18 cellular contexts compared by ENCODE assay signal in the genomic region with DNA sequence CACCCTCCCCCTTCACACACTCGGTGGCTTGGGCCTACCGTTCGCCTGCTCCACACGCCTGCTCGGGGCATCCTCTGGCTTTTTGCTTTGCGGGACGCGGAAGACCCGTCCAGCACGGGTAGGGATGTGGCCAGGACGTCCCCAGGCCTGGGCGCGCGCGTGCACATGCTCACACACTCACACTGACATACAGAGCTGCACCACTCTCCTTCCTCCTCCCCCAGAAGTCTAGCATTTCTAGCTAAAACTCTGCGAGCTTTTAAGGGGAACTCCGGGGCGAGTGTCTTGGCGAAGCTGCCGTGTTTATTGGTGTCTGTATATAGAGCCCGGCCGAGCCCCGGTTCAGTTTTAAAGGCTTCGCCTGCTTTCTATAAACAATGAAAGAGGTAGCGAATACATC. TPM values are rescaled to one million over a fixed set of nuclear protein-coding genes. Genes with fewer than 3 reads are reported as not detected.
DNase-seq lines count a peak whose midpoint lies in the region; ATAC-seq and TF ChIP-seq lines count a peak whose summit lies in the region.
"Had no signal": no experiment of that assay in that cellular context is flagged by ENCODE, and none has a peak within 500 bp of the region (broad histone marks: within the 10 kb centered on the region; RNA-seq: fewer than 3 reads in every experiment).

No MANE protein-coding gene starts in this region.

- no peak for ATAC-seq in activated CD4-positive, alpha-beta T cell treated with anti-CD3 and anti-CD28 coated beads for 36 hours
- ATAC-seq in lower lobe of right lung (peak; percentile 22 to 43), upper lobe of right lung (peak; percentile 10), HG03565 (IDR thresholded peaks at IDR 0.05; ENCODE audit: unreplicated experiment) (no peak)
- ATAC-seq in stimulated activated naive B cell treated with anti-CD40 and anti-IgM and Interleukin-4, amounts not matched to agents 10 μg/mL and 1 μg/mL and 100 μg/mL, for 72 hours (replicated peaks), result no peak
- ATAC-seq: activated T-helper 17 cell treated with anti-CD3 and anti-CD28 coated beads, Interleukin-2, amount 50 U/mL, for 72 hours; right lobe of liver; stimulated activated naive CD8-positive, alpha-beta T cell treated with anti-CD3 and anti-CD28 coated beads, Interleukin-15, Interleukin-2, amounts not matched to agents 100 U/mL and 50 U/mL, for 24 hours; T-helper 17 cell had no signal

- H3K4me3 Mint-ChIP-seq in activated CD4-positive, alpha-beta T cell treated with anti-CD3 and anti-CD28 coated beads for 36 hours, result no peak overlapping the region
- H3K4me3 Mint-ChIP-seq in stimulated activated naive B cell treated with anti-CD40 and anti-IgM and Interleukin-4, amounts not matched to agents 10 μg/mL and 1 μg/mL and 100 μg/mL, for 72 hours, result no peak overlapping the region
- H3K4me3 Mint-ChIP-seq: activated T-helper 17 cell treated with anti-CD3 and anti-CD28 coated beads, Interleukin-2, amount 50 U/mL, for 72 hours; naive B cell; T-helper 17 cell had no signal

- POLR2A ChIA-PET in activated CD4-positive, alpha-beta T cell treated with anti-CD3 and anti-CD28 coated beads for 36 hours (lab: Charles Lee), result no interaction called here

- no peaks in the 10 kb centered on the region for H3K4me1 Mint-ChIP-seq in activated CD4-positive, alpha-beta T cell treated with anti-CD3 and anti-CD28 coated beads for 36 hours
- peaks cover 2 to 14% of the 10 kb centered on the region in 2 donors for H3K4me1 Mint-ChIP-seq in stimulated activated naive B cell treated with anti-CD40 and anti-IgM and Interleukin-4, amounts not matched to agents 10 μg/mL and 1 μg/mL and 100 μg/mL, for 72 hours
- H3K4me1 Mint-ChIP-seq: activated CD4-positive, alpha-beta T cell treated with anti-CD3 and anti-CD28 coated beads, Interleukin-2, amount 10 ng/mL, durations not matched to agents 7 days and 5 days had no signal

- CTCF ChIA-PET in activated CD4-positive, alpha-beta T cell treated with anti-CD3 and anti-CD28 coated beads for 36 hours (lab: Charles Lee), result no interaction called here

- H3K27ac ChIP-seq in lower lobe of right lung (peak overlapping the region; percentile 85), upper lobe of right lung (peak overlapping the region; percentile 79)
- H3K27ac ChIP-seq: 22Rv1, right lobe of liver had no signal

- peaks cover 5% of the 10 kb centered on the region for H3K36me3 ChIP-seq in lower lobe of right lung
- H3K36me3 ChIP-seq in upper lobe of right lung, result no peaks in the 10 kb centered on the region
- H3K36me3 ChIP-seq: right lobe of liver had no signal

- TF ChIP-seq CTCF in fibroblast of mammary gland (conservative IDR thresholded peaks at IDR 0.05; ENCODE audit: control insufficient read depth, insufficient read depth, low read depth, low read length), result no peak
- no peak for TF ChIP-seq CTCF in lower lobe of right lung (IDR thresholded peaks at IDR 0.05)
- no peak for TF ChIP-seq CTCF in upper lobe of right lung (IDR thresholded peaks at IDR 0.05)

- H3K27me3 ChIP-seq in lower lobe of right lung (ENCODE audit: low read depth) (peaks cover 99% of the 10 kb centered on the region), upper lobe of right lung (peaks cover 95% of the 10 kb centered on the region)

- H3K36me3 Mint-ChIP-seq in activated CD4-positive, alpha-beta T cell treated with anti-CD3 and anti-CD28 coated beads for 36 hours (ENCODE audit: low read depth), result no peaks in the 10 kb centered on the region
- peaks cover 0 to 3% of the 10 kb centered on the region in 2 donors for H3K36me3 Mint-ChIP-seq in stimulated activated naive B cell treated with anti-CD40 and anti-IgM and Interleukin-4, amounts not matched to agents 10 μg/mL and 1 μg/mL and 100 μg/mL, for 72 hours

- H3K4me1 ChIP-seq in lower lobe of right lung, result no peaks in the 10 kb centered on the region
- H3K4me1 ChIP-seq in upper lobe of right lung, result no peaks in the 10 kb centered on the region
- H3K4me1 ChIP-seq: right lobe of liver had no signal

- DNase-seq in activated CD4-positive, alpha-beta T cell treated with anti-CD3 and anti-CD28 coated beads for 36 hours, result peak; percentile 10
- DNase-seq in activated CD4-positive, alpha-beta T cell treated with anti-CD3 and anti-CD28 coated beads for 4 hours, result no peak
- DNase-seq in fibroblast of mammary gland (ENCODE audit: low read depth), result peak; percentile 81
- DNase-seq in lower lobe of right lung, result no peak
- no peak for DNase-seq in upper lobe of right lung
- no peak for DNase-seq in stimulated activated naive B cell treated with anti-CD40 and anti-IgM and Interleukin-4, amounts not matched to agents 10 μg/mL and 1 μg/mL and 100 μg/mL, for 72 hours
- no peak for DNase-seq in cerebellum (ENCODE audit: low spot score)
- DNase-seq: activated CD4-positive, alpha-beta T cell treated with anti-CD3 and anti-CD28 coated beads, Interleukin-2, amount 10 ng/mL, durations not matched to agents 7 days and 5 days; dermis blood vessel endothelial cell; naive B cell; NCI-H187; NCI-H510A treated with DMSO at 0.1 percent for 48 hours; right lobe of liver; stimulated activated naive CD8-positive, alpha-beta T cell treated with anti-CD3 and anti-CD28 coated beads, Interleukin-15, Interleukin-2, amounts not matched to agents 100 U/mL and 50 U/mL, for 24 hours; T-helper 17 cell had no signal

- H3K27me3 Mint-ChIP-seq in activated CD4-positive, alpha-beta T cell treated with anti-CD3 and anti-CD28 coated beads for 36 hours, result peaks cover 74% of the 10 kb centered on the region
- peaks cover 77 to 95% of the 10 kb centered on the region in 2 donors for H3K27me3 Mint-ChIP-seq in stimulated activated naive B cell treated with anti-CD40 and anti-IgM and Interleukin-4, amounts not matched to agents 10 μg/mL and 1 μg/mL and 100 μg/mL, for 72 hours

- H3K9me3 Mint-ChIP-seq in activated CD4-positive, alpha-beta T cell treated with anti-CD3 and anti-CD28 coated beads for 36 hours (ENCODE audit: low read depth), result no peaks in the 10 kb centered on the region
- H3K9me3 Mint-ChIP-seq in stimulated activated naive B cell treated with anti-CD40 and anti-IgM and Interleukin-4, amounts not matched to agents 10 μg/mL and 1 μg/mL and 100 μg/mL, for 72 hours, result no peaks in the 10 kb centered on the region
- H3K9me3 Mint-ChIP-seq: activated CD4-positive, alpha-beta T cell treated with anti-CD3 and anti-CD28 coated beads, Interleukin-2, amount 10 ng/mL, durations not matched to agents 7 days and 5 days had no signal

- H3K4me3 ChIP-seq in fibroblast of mammary gland (ENCODE audit: control insufficient read depth, low read depth, low read length) (no peak overlapping the region), lower lobe of right lung (peak overlapping the region; percentile 60), upper lobe of right lung (peak overlapping the region; percentile 55)
- H3K4me3 ChIP-seq: right lobe of liver had no signal

- H3K9me3 ChIP-seq in lower lobe of right lung (no peaks in the 10 kb centered on the region), upper lobe of right lung (no peaks in the 10 kb centered on the region)
- H3K9me3 ChIP-seq: right lobe of liver had no signal

- intact Hi-C loops in activated CD4-positive, alpha-beta T cell treated with anti-CD3 and anti-CD28 coated beads for 36 hours (cut with DNase I, micrococcal nuclease), result loop anchor here (2.0 to 10.0 kb wide), 4 partner anchors 264 to 294 kb away; a partner anchor contains a TSS
- intact Hi-C loops in lower lobe of right lung (cut with DNase I) (no loop called here), upper lobe of right lung (cut with DNase I) (no loop called here)

- H3K27ac Mint-ChIP-seq in activated CD4-positive, alpha-beta T cell treated with anti-CD3 and anti-CD28 coated beads for 36 hours, result no peak overlapping the region
- no peak overlapping the region for H3K27ac Mint-ChIP-seq in stimulated activated naive B cell treated with anti-CD40 and anti-IgM and Interleukin-4, amounts not matched to agents 10 μg/mL and 1 μg/mL and 100 μg/mL, for 72 hours
- H3K27ac Mint-ChIP-seq: activated CD4-positive, alpha-beta T cell treated with anti-CD3 and anti-CD28 coated beads, Interleukin-2, amount 10 ng/mL, durations not matched to agents 7 days and 5 days; activated T-helper 17 cell treated with anti-CD3 and anti-CD28 coated beads, Interleukin-2, amount 50 U/mL, for 72 hours; T-helper 17 cell had no signal

RNA-seq across cellular contexts. Expression of a gene that starts 5.0 kb away (rescaled TPM):
- total RNA-seq in activated CD4-positive, alpha-beta T cell treated with anti-CD3 and anti-CD28 coated beads for 36 hours, result not detected
- 15.7 TPM for total RNA-seq in lower lobe of right lung
- 22.3 TPM for total RNA-seq in upper lobe of right lung
- not detected for total RNA-seq in cerebellum
- total RNA-seq: activated CD4-positive, alpha-beta T cell treated with anti-CD3 and anti-CD28 coated beads, Interleukin-2, amount 10 ng/mL, durations not matched to agents 7 days and 5 days; activated T-helper 17 cell treated with anti-CD3 and anti-CD28 coated beads, Interleukin-2, amount 50 U/mL, for 72 hours; dermis blood vessel endothelial cell; right lobe of liver; T-helper 17 cell had no signal

Comparison
In these comparisons a context has a peak if more than half of its experiments do, and no peak if none do; other contexts are left out.
1. DNase-seq: peak in activated CD4-positive, alpha-beta T cell treated with anti-CD3 and anti-CD28 coated beads for 36 hours (single experiment) and fibroblast of mammary gland (single experiment); none in activated CD4-positive, alpha-beta T cell treated with anti-CD3 and anti-CD28 coated beads for 4 hours (0 of 2), lower lobe of right lung (single experiment), upper lobe of right lung (single experiment), stimulated activated naive B cell treated with anti-CD40 and anti-IgM and Interleukin-4, amounts not matched to agents 10 μg/mL and 1 μg/mL and 100 μg/mL, for 72 hours (single experiment) and cerebellum (single experiment).
2. ATAC-seq: peak in lower lobe of right lung (2 of 2) and upper lobe of right lung (single experiment); none in activated CD4-positive, alpha-beta T cell treated with anti-CD3 and anti-CD28 coated beads for 36 hours (single experiment), stimulated activated naive B cell treated with anti-CD40 and anti-IgM and Interleukin-4, amounts not matched to agents 10 μg/mL and 1 μg/mL and 100 μg/mL, for 72 hours (0 of 2) and HG03565 (single experiment).
3. RNA of a gene that starts 5.0 kb away (total RNA-seq): 22.3 TPM in upper lobe of right lung (single experiment) and 15.7 TPM in lower lobe of right lung (single experiment); not detected in activated CD4-positive, alpha-beta T cell treated with anti-CD3 and anti-CD28 coated beads for 36 hours and not detected in cerebellum (single experiment); every median in the first group is over 10 times any median in the second.
4. intact Hi-C loops: an anchor here in activated CD4-positive, alpha-beta T cell treated with anti-CD3 and anti-CD28 coated beads for 36 hours (2.0 to 10.0 kb wide); none called in lower lobe of right lung and upper lobe of right lung.